In genomic region chr4:145882594-145882993, GRCh38 we compare ENCODE assay signal across 13 cellular contexts. TPM values are rescaled to one million over a fixed set of nuclear protein-coding genes. Genes with fewer than 3 reads are reported as not detected.
A peak's percentile ranks its signal among the peaks of the same experiment; 100 is the strongest.
DNase-seq lines count a peak whose midpoint lies in the region; ATAC-seq and TF ChIP-seq lines count a peak whose summit lies in the region.
"Had no signal": no experiment of that assay in that cellular context is flagged by ENCODE, and none has a peak within 500 bp of the region (broad histone marks: within the 10 kb centered on the region; RNA-seq: fewer than 3 reads in every experiment).

No MANE protein-coding gene starts in this region.

- no peaks in the 10 kb centered on the region for H3K9me3 Mint-ChIP-seq in CD4-positive, alpha-beta memory T cell
- H3K9me3 Mint-ChIP-seq: neural crest cell had no signal

- H3K4me3 ChIP-seq in transverse colon = no peak overlapping the region
- H3K4me3 ChIP-seq in CD4-positive, alpha-beta memory T cell (ENCODE audit: low read length in 2 of 2) = no peak overlapping the region
- H3K4me3 ChIP-seq: skin epidermis had no signal

- no peak for TF ChIP-seq EP300 in transverse colon (IDR thresholded peaks at IDR 0.05; ENCODE audit: low read depth)

- no peak for ATAC-seq in HG03432 (IDR thresholded peaks at IDR 0.05; ENCODE audit: unreplicated experiment)
- ATAC-seq: PC-3 had no signal

- peak overlapping the region; percentile 92 for H3K27ac ChIP-seq in caudate nucleus (ENCODE audit: low read depth, low read length)
- H3K27ac ChIP-seq in transverse colon = peak overlapping the region in 3 of 4 donors; percentile 49 to 59 (median 58)
- H3K27ac ChIP-seq in CD4-positive, alpha-beta memory T cell (ENCODE audit: low read depth, low read length) = no peak overlapping the region
- H3K27ac ChIP-seq: brain microvascular endothelial cell had no signal

- no peaks in the 10 kb centered on the region for H3K27me3 Mint-ChIP-seq in CD4-positive, alpha-beta memory T cell

- intact Hi-C loops in transverse colon (cut with DNase I; ENCODE audit: low total_unique reads) = no loop called here
- intact Hi-C loops in CD4-positive, alpha-beta memory T cell (cut with micrococcal nuclease) = no loop called here

- peaks cover 0 to 4% (median 1%) of the 10 kb centered on the region in 4 donors for H3K4me1 Mint-ChIP-seq in CD4-positive, alpha-beta memory T cell

- H3K27ac Mint-ChIP-seq in CD4-positive, alpha-beta memory T cell = peak overlapping the region in 1 of 7 donors; percentile 42

- peaks cover 0 to 5% (median 2%) of the 10 kb centered on the region in 4 donors for H3K36me3 ChIP-seq in transverse colon
- no peaks in the 10 kb centered on the region for H3K36me3 ChIP-seq in CD4-positive, alpha-beta memory T cell (ENCODE audit: insufficient read depth, low read length)

- no peak for TF ChIP-seq CTCF in transverse colon (IDR thresholded peaks at IDR 0.05)

- peaks cover 3 to 28% (median 20%) of the 10 kb centered on the region in 4 donors for H3K4me1 ChIP-seq in transverse colon
- H3K4me1 ChIP-seq in CD4-positive, alpha-beta memory T cell (ENCODE audit: insufficient read depth, low read length) = no peaks in the 10 kb centered on the region

- POLR2A ChIA-PET in CD4-positive, alpha-beta memory T cell (lab: Charles Lee; ENCODE audit: partially characterized antibody) = no interaction called here

- CTCF ChIA-PET in CD4-positive, alpha-beta memory T cell (lab: Charles Lee; ENCODE audit: partially characterized antibody) = no interaction called here

- in situ Hi-C loops in transverse colon (cut with MboI; ENCODE audit: low pct_ligation_motif_present in 1 of 4, low pct_unique_long_range_greater_than_20kb in 1 of 4, low sequenced_read_pairs in 3 of 4) = no loop called here

- no peaks in the 10 kb centered on the region for H3K27me3 ChIP-seq in transverse colon
- no peaks in the 10 kb centered on the region for H3K27me3 ChIP-seq in CD4-positive, alpha-beta memory T cell (ENCODE audit: insufficient read depth, low read length)
- H3K27me3 ChIP-seq: brain microvascular endothelial cell had no signal

- no peaks in the 10 kb centered on the region for H3K9me3 ChIP-seq in transverse colon
- H3K9me3 ChIP-seq in CD4-positive, alpha-beta memory T cell (ENCODE audit: control insufficient read depth in 1 of 2, low read length in 2 of 2) = no peaks in the 10 kb centered on the region

- peaks cover 45 to 50% of the 10 kb centered on the region in 2 donors for H3K36me3 Mint-ChIP-seq in CD4-positive, alpha-beta memory T cell

- no peak overlapping the region for H3K4me3 Mint-ChIP-seq in CD4-positive, alpha-beta memory T cell
- H3K4me3 Mint-ChIP-seq: neural crest cell had no signal

- DNase-seq in NCI-H510A treated with DMSO at 0.1 percent for 48 hours (lab: John Stamatoyannopoulos, UW) (peak; percentile 31), NCI-H510A (lab: John Stamatoyannopoulos, UW) (no peak), caudate nucleus (lab: John Stamatoyannopoulos, UW) (peak in 59 of 61 donors; percentile 11 to 91 (median 68)), midbrain (lab: John Stamatoyannopoulos, UW) (peak; percentile 74), transverse colon (no peak)
- DNase-seq in CD4-positive, alpha-beta memory T cell = no peak
- no peak for DNase-seq in effector CD4-positive, alpha-beta T cell
- DNase-seq: activated gamma-delta T cell, brain microvascular endothelial cell, PC-3 had no signal

- WGBS in transverse colon (ENCODE audit: low coverage in 1 of 2), 2 donors = 60 to 94% methylated on average over 2 to 7 of the region's 7 CpGs

- no peak for TF ChIP-seq POLR2A in transverse colon (IDR thresholded peaks at IDR 0.05)

RNA-seq across cellular contexts. Expression of gene ZNF827, which starts 56.0 kb away (rescaled TPM):
- 10 to 100 TPM; 22.5 to 61.3 (median 29.2) TPM for total RNA-seq in transverse colon
- total RNA-seq in CD4-positive, alpha-beta memory T cell = 10 to 100 TPM; 25.0 to 27.3 TPM
- 1 to 10 TPM; 1.4 to 3.0 TPM for polyA plus RNA-seq in CD4-positive, alpha-beta memory T cell

Comparison
In these comparisons a context has a peak if more than half of its experiments do, and no peak if none do; other contexts are left out.
1. DNase-seq: peak in NCI-H510A treated with DMSO at 0.1 percent for 48 hours (single experiment), caudate nucleus (59 of 61) and midbrain (single experiment); none in NCI-H510A (single experiment), transverse colon (single experiment), CD4-positive, alpha-beta memory T cell (0 of 5) and effector CD4-positive, alpha-beta T cell (single experiment).